24 cellular contexts compared by ENCODE assay signal in the genomic region with DNA sequence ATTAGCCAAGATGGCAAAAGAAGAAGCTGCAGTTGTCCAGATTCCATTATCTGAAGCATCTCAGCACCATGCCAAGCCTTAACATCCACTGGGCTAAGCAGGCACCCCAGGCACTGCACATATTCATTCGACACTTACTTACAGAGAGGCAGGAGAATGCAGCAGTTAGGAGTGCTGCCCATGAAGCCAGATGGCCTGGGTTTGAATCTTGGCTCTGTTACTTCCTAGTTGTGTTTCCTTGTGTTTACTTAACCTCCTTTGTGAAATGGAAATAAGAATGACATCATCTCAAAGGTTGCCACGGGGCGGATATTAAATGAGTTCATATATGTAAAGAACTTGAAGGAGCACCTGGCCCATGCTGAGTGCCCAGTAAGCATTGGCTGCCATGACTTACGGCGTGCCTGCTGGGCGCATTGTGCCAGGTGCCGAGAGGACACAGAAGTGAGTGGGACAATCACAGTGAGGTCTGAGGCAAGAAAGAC.
A peak's percentile ranks its signal among the peaks of the same experiment; 100 is the strongest.
DNase-seq lines count a peak whose midpoint lies in the region; ATAC-seq, FAIRE-seq and TF ChIP-seq lines count a peak whose summit lies in the region.
"Had no signal": no experiment of that assay in that cellular context is flagged by ENCODE, and none has a peak within 500 bp of the region (broad histone marks: within the 10 kb centered on the region; RNA-seq: fewer than 3 reads in every experiment).

No MANE protein-coding gene starts in this region.

- no peak overlapping the region for H3K9ac ChIP-seq in HepG2 (ENCODE audit: insufficient read depth, low read depth, low read length)
- H3K9ac ChIP-seq: BLaER1 treated with 17β-estradiol and CSF1 and Interleukin-3, amounts not matched to agents 10 nM and 100 nM; GM23248 had no signal

- H3K4me3 ChIP-seq in HepG2 (replicated peaks in 1 of 3; ENCODE audit: insufficient read depth in 1 of 3, low read depth in 2 of 3, low read length in 3 of 3) (no peak overlapping the region), right lobe of liver (no peak overlapping the region), LNCaP clone FGC (ENCODE audit: low read depth, low read length) (no peak overlapping the region), gastroesophageal sphincter (no peak overlapping the region)
- H3K4me3 ChIP-seq: BLaER1 treated with 17β-estradiol and CSF1 and Interleukin-3, amounts not matched to agents 10 nM and 100 nM; GM23248 had no signal

- no peak overlapping the region for H3K4me3 Mint-ChIP-seq in nephron progenitor cell
- H3K4me3 Mint-ChIP-seq: B cell; CD4-positive, CD25-positive, alpha-beta regulatory T cell; CD8-positive, alpha-beta memory T cell; IgD-negative memory B cell had no signal

- H3K4me1 ChIP-seq in HepG2 (ENCODE audit: insufficient read depth, low read length), result no peaks in the 10 kb centered on the region
- H3K4me1 ChIP-seq in right lobe of liver, result no peaks in the 10 kb centered on the region
- no peaks in the 10 kb centered on the region for H3K4me1 ChIP-seq in gastroesophageal sphincter

- H3K9me3 ChIP-seq in HepG2 (ENCODE audit: low read length) (no peaks in the 10 kb centered on the region), right lobe of liver (no peaks in the 10 kb centered on the region), gastroesophageal sphincter (no peaks in the 10 kb centered on the region)
- H3K9me3 ChIP-seq: BLaER1 treated with 17β-estradiol and CSF1 and Interleukin-3, amounts not matched to agents 10 nM and 100 nM had no signal

- DNase-seq in HepG2 (ENCODE audit: low spot score) (no peak), right lobe of liver (no peak), LNCaP clone FGC (ENCODE audit: low read depth) (peak; percentile 91), NCI-H69 (lab: John Stamatoyannopoulos, UW) (peak; percentile 96), nephron progenitor cell (no peak)
- DNase-seq: CD4-positive, CD25-positive, alpha-beta regulatory T cell; CD8-positive, alpha-beta memory T cell; COR-L47; DMS153; DND-41; EL; GM23248; HCEC 1CT; KBM-7 had no signal

- H3K27ac Mint-ChIP-seq in nephron progenitor cell, result peak overlapping the region; percentile 46
- H3K27ac Mint-ChIP-seq: B cell; CD4-positive, CD25-positive, alpha-beta regulatory T cell; CD8-positive, alpha-beta memory T cell; IgD-negative memory B cell had no signal

- H3K36me3 Mint-ChIP-seq in nephron progenitor cell (ENCODE audit: low read depth), result no peaks in the 10 kb centered on the region
- H3K36me3 Mint-ChIP-seq: CD4-positive, CD25-positive, alpha-beta regulatory T cell; CD8-positive, alpha-beta memory T cell; IgD-negative memory B cell had no signal

- in situ Hi-C loops in HepG2 (cut with HindIII; ENCODE audit: extremely low pct_ligation_motif_present, low pct_unique_long_range_greater_than_20kb), result no loop called here

- intact Hi-C loops in HepG2 (cut with micrococcal nuclease; ENCODE audit: unreplicated experiment) (no loop called here), right lobe of liver (cut with DNase I) (no loop called here)

- BruUV-seq in HepG2 (replicated peaks; lab: Mats Ljungman, UMichigan), result no TSS peak

- no peak for TF ChIP-seq RAD21 in HepG2 (CRISPR knock-in tag; IDR thresholded peaks at IDR 0.05)

- no peak overlapping the region for H3K4me2 ChIP-seq in HepG2 (ENCODE audit: low read depth, low read length)

- H3K27ac ChIP-seq in HepG2 (ENCODE audit: extremely low read length, insufficient read depth, low read length) (no peak overlapping the region), right lobe of liver (no peak overlapping the region), gastroesophageal sphincter (no peak overlapping the region)
- H3K27ac ChIP-seq: BLaER1 treated with 17β-estradiol and CSF1 and Interleukin-3, amounts not matched to agents 10 nM and 100 nM; GM23248 had no signal

- no peaks in the 10 kb centered on the region for H3K4me1 Mint-ChIP-seq in nephron progenitor cell
- H3K4me1 Mint-ChIP-seq: B cell; CD4-positive, CD25-positive, alpha-beta regulatory T cell; CD8-positive, alpha-beta memory T cell; IgD-negative memory B cell had no signal

- H2AFZ ChIP-seq in HepG2 (ENCODE audit: low read length), result no peak overlapping the region
- H2AFZ ChIP-seq: GM23248 had no signal

- no peaks in the 10 kb centered on the region for H3K36me3 ChIP-seq in HepG2 (replicated peaks in 1 of 2; ENCODE audit: control insufficient read depth in 1 of 2, insufficient read depth in 2 of 2, low read length in 2 of 2)
- no peaks in the 10 kb centered on the region for H3K36me3 ChIP-seq in right lobe of liver
- H3K36me3 ChIP-seq in gastroesophageal sphincter, result no peaks in the 10 kb centered on the region
- H3K36me3 ChIP-seq: BLaER1 treated with 17β-estradiol and CSF1 and Interleukin-3, amounts not matched to agents 10 nM and 100 nM had no signal

- no peaks in the 10 kb centered on the region for H3K9me3 Mint-ChIP-seq in nephron progenitor cell
- H3K9me3 Mint-ChIP-seq: IgD-negative memory B cell had no signal

- TF ChIP-seq CTCF in HepG2 (CRISPR knock-in tag; IDR thresholded peaks at IDR 0.05), result no peak
- no peak for TF ChIP-seq CTCF in right lobe of liver (IDR thresholded peaks at IDR 0.05)
- no peak for TF ChIP-seq CTCF in LNCaP clone FGC (IDR thresholded peaks at IDR 0.05; ENCODE audit: control insufficient read depth, extremely low read depth, insufficient read depth)
- no peak for TF ChIP-seq CTCF in nephron progenitor cell (IDR thresholded peaks at IDR 0.05)
- TF ChIP-seq CTCF in gastroesophageal sphincter (IDR thresholded peaks at IDR 0.05), result no peak

- ATAC-seq in HepG2 (no peak), right lobe of liver (no peak), HG02642 (IDR thresholded peaks at IDR 0.05; ENCODE audit: poor library complexity, unreplicated experiment) (no peak), esophagus mucosa (no peak), gastroesophageal sphincter (no peak)

- POLR2A ChIA-PET in HepG2 (lab: Yijun Ruan, JAX), result no interaction called here

- H4K20me1 ChIP-seq in HepG2 (ENCODE audit: insufficient read depth, low read length), result no peaks in the 10 kb centered on the region
- H4K20me1 ChIP-seq: BLaER1 treated with 17β-estradiol and CSF1 and Interleukin-3, amounts not matched to agents 10 nM and 100 nM had no signal

- H3K27me3 ChIP-seq in HepG2 (ENCODE audit: control insufficient read depth in 1 of 2, insufficient read depth in 2 of 2, low read length in 2 of 2) (peaks cover 2 to 3% of the 10 kb centered on the region in 2 experiments; a peak in 2 of 5 replicates), right lobe of liver (no peaks in the 10 kb centered on the region), gastroesophageal sphincter (no peaks in the 10 kb centered on the region)
- H3K27me3 ChIP-seq: BLaER1 treated with 17β-estradiol and CSF1 and Interleukin-3, amounts not matched to agents 10 nM and 100 nM had no signal

- TF ChIP-seq EP300 in HepG2 (IDR thresholded peaks at IDR 0.05; ENCODE audit: low read depth in 2 of 2, low read length in 2 of 2) (no peak), HepG2 (CRISPR knock-in tag; IDR thresholded peaks at IDR 0.05; ENCODE audit: borderline replicate concordance) (no peak), gastroesophageal sphincter (IDR thresholded peaks at IDR 0.05) (no peak)

- FAIRE-seq in HepG2 (lab: Jason Lieb, UNC), result no peak
- FAIRE-seq: G401.6, GM12891, H54, HTR-8/SVneo had no signal

- 39% methylated on average over 7 of the region's 7 CpGs for WGBS in HepG2 (ENCODE audit: low lambda C conversion rate)
- 75% methylated on average over 7 of the region's 7 CpGs for WGBS in right lobe of liver (ENCODE audit: insufficient coverage, low coverage, low lambda C conversion rate, missing lambda C conversion rate)
- WGBS in gastroesophageal sphincter (ENCODE audit: low coverage in 1 of 2), 2 donors, result 60 to 76% methylated on average over 3 to 7 of the region's 7 CpGs

- peaks cover 12% of the 10 kb centered on the region for H3K27me3 Mint-ChIP-seq in nephron progenitor cell (ENCODE audit: low read depth, poor library complexity)

- TF ChIP-seq POLR2A in HepG2 (IDR thresholded peaks at IDR 0.05; ENCODE audit: insufficient read depth in 1 of 2, low read depth in 2 of 2, low read length in 2 of 2) (no peak), right lobe of liver (IDR thresholded peaks at IDR 0.05) (no peak), gastroesophageal sphincter (IDR thresholded peaks at IDR 0.05) (no peak)

- CTCF ChIA-PET in HepG2 (lab: Yijun Ruan, JAX; ENCODE audit: low intra/inter-chr PET ratio, low total read pairs), result no interaction called here

- no peaks in the 10 kb centered on the region for H3K79me2 ChIP-seq in HepG2 (ENCODE audit: insufficient read depth, low read length)

TF ChIP-seq in HepG2, 621 proteins besides CTCF, POLR2A, EP300 and RAD21:
- TF ChIP-seq ZSCAN9 (CRISPR knock-in tag; IDR thresholded peaks at IDR 0.05; ENCODE audit: borderline replicate concordance), result no peak
- peak; percentile 66 for TF ChIP-seq ATF7 (IDR thresholded peaks at IDR 0.05)
- TF ChIP-seq ATF7 (CRISPR knock-in tag; IDR thresholded peaks at IDR 0.05), result no peak

Comparison
In these comparisons a context has a peak if more than half of its experiments do, and no peak if none do; other contexts are left out.
1. DNase-seq: peak in LNCaP clone FGC (single experiment) and NCI-H69 (single experiment); none in HepG2 (single experiment), right lobe of liver (0 of 3) and nephron progenitor cell (single experiment).